In the genomic region with DNA sequence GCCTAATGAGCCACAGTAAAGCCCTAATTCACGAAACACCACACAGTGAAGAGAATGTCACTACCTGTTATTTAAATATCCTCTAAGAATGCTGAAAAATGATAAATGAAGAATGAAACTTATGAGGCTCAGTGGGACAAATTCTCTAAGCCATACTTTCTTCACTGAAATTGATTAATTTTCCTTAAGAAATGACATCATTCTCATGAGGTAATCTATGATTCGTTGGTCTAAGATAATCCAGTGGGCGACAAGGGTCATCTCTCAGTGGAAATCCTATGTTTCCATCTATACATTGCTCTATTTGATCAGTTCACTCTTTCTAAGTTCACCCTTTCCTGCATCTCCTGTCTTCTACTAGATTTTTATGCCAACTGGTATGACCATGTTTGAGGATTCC, we compare ENCODE assay signal across 29 cellular contexts.
"Had no signal": no experiment of that assay in that cellular context is flagged by ENCODE, and none has a peak within 500 bp of the region (broad histone marks: within the 10 kb centered on the region; RNA-seq: fewer than 3 reads in every experiment).

No MANE protein-coding gene starts in this region.

- H3K4me1 Mint-ChIP-seq: stimulated activated effector memory CD8-positive, alpha-beta T cell treated with anti-CD3 and anti-CD28 coated beads, Interleukin-12 subunit alpha, Interleukin-12 subunit beta, amount 100 ng/mL, for 72 hours; stimulated activated memory B cell treated with anti-CD40 and anti-IgM and Interleukin-4, amounts not matched to agents 10 μg/mL and 1 μg/mL and 100 μg/mL, for 72 hours; stimulated activated naive B cell treated with anti-CD40 and anti-IgM and Interleukin-4, amounts not matched to agents 10 μg/mL and 1 μg/mL and 100 μg/mL, for 72 hours; stimulated activated naive CD8-positive, alpha-beta T cell treated with anti-CD3 and anti-CD28 coated beads, Interleukin-15, amount 100 ng/mL, for 72 hours had no signal

- H3K9me3 ChIP-seq: stomach, suprapubic skin, testis, thoracic aorta, thyroid gland, tibial artery, tibial nerve, upper lobe of left lung, upper lobe of right lung, uterus, vagina had no signal

- H3K4me3 Mint-ChIP-seq: stimulated activated effector memory CD8-positive, alpha-beta T cell treated with anti-CD3 and anti-CD28 coated beads, Interleukin-12 subunit alpha, Interleukin-12 subunit beta, amount 100 ng/mL, for 72 hours; stimulated activated memory B cell treated with anti-CD40 and anti-IgM and Interleukin-4, amounts not matched to agents 10 μg/mL and 1 μg/mL and 100 μg/mL, for 72 hours; stimulated activated naive B cell treated with anti-CD40 and anti-IgM and Interleukin-4, amounts not matched to agents 10 μg/mL and 1 μg/mL and 100 μg/mL, for 72 hours; stimulated activated naive CD8-positive, alpha-beta T cell treated with anti-CD3 and anti-CD28 coated beads, Interleukin-15, amount 100 ng/mL, for 72 hours; stimulated activated naive CD8-positive, alpha-beta T cell treated with anti-CD3 and anti-CD28 coated beads, Interleukin-15, Interleukin-2, amounts not matched to agents 100 ng/mL and 50 ng/mL, for 24 hours; type B pancreatic cell had no signal

- H3K27ac Mint-ChIP-seq: stimulated activated effector memory CD8-positive, alpha-beta T cell treated with anti-CD3 and anti-CD28 coated beads, Interleukin-12 subunit alpha, Interleukin-12 subunit beta, amount 100 ng/mL, for 72 hours; stimulated activated memory B cell treated with anti-CD40 and anti-IgM and Interleukin-4, amounts not matched to agents 10 μg/mL and 1 μg/mL and 100 μg/mL, for 72 hours; stimulated activated naive B cell treated with anti-CD40 and anti-IgM and Interleukin-4, amounts not matched to agents 10 μg/mL and 1 μg/mL and 100 μg/mL, for 72 hours; stimulated activated naive CD8-positive, alpha-beta T cell treated with anti-CD3 and anti-CD28 coated beads, Interleukin-15, amount 100 ng/mL, for 72 hours; stimulated activated naive CD8-positive, alpha-beta T cell treated with anti-CD3 and anti-CD28 coated beads, Interleukin-15, Interleukin-2, amounts not matched to agents 100 ng/mL and 50 ng/mL, for 24 hours; type B pancreatic cell had no signal

- H3K36me3 ChIP-seq: stomach, suprapubic skin, thoracic aorta, thyroid gland, tibial artery, tibial nerve, transverse colon, upper lobe of left lung, upper lobe of right lung, uterus, vagina had no signal

- H3K27me3 Mint-ChIP-seq: stimulated activated memory B cell treated with anti-CD40 and anti-IgM and Interleukin-4, amounts not matched to agents 10 μg/mL and 1 μg/mL and 100 μg/mL, for 72 hours; stimulated activated naive CD8-positive, alpha-beta T cell treated with anti-CD3 and anti-CD28 coated beads, Interleukin-15, amount 100 ng/mL, for 72 hours; stimulated activated naive CD8-positive, alpha-beta T cell treated with anti-CD3 and anti-CD28 coated beads, Interleukin-15, Interleukin-2, amounts not matched to agents 100 ng/mL and 50 ng/mL, for 24 hours; type B pancreatic cell had no signal

- H3K4me1 ChIP-seq: stomach, suprapubic skin, testis, transverse colon, upper lobe of left lung, upper lobe of right lung, uterus, vagina had no signal

- FAIRE-seq: urothelium cell line had no signal

- H3K27ac ChIP-seq: stomach, suprapubic skin, testis, thoracic aorta, thyroid gland, tibial artery, tibial nerve, transverse colon, upper lobe of left lung, upper lobe of right lung, uterus, vagina had no signal

- H3K27me3 ChIP-seq: stomach, suprapubic skin, testis, thyroid gland, tibial artery, tibial nerve, transverse colon, upper lobe of left lung, upper lobe of right lung, uterus, vagina had no signal

- H3K36me3 Mint-ChIP-seq: stimulated activated effector memory CD8-positive, alpha-beta T cell treated with anti-CD3 and anti-CD28 coated beads, Interleukin-12 subunit alpha, Interleukin-12 subunit beta, amount 100 ng/mL, for 72 hours; stimulated activated memory B cell treated with anti-CD40 and anti-IgM and Interleukin-4, amounts not matched to agents 10 μg/mL and 1 μg/mL and 100 μg/mL, for 72 hours; stimulated activated naive B cell treated with anti-CD40 and anti-IgM and Interleukin-4, amounts not matched to agents 10 μg/mL and 1 μg/mL and 100 μg/mL, for 72 hours; type B pancreatic cell had no signal

- H3K4me3 ChIP-seq: stomach, suprapubic skin, testis, thoracic aorta, thyroid gland, tibial artery, tibial nerve, transverse colon, upper lobe of left lung, upper lobe of right lung, uterus, vagina had no signal

- DNase-seq: stimulated activated CD4-positive, alpha-beta T cell treated with anti-CD3 and anti-CD28 coated beads, Interleukin-2, amount 100 ng/mL, for 48 hours; stimulated activated CD4-positive, alpha-beta T cell treated with anti-CD3 and anti-CD28 coated beads, Interleukin-4, amount 100 ng/mL, for 1 hour; stimulated activated CD4-positive, alpha-beta T cell treated with anti-CD3 and anti-CD28 coated beads, Interleukin-4, amount 100 ng/mL, for 24 hours; stimulated activated CD4-positive, alpha-beta T cell treated with anti-CD3 and anti-CD28 coated beads, Interleukin-4, amount 100 ng/mL, for 4 hours; stimulated activated CD8-positive, alpha-beta memory T cell treated with anti-CD3 and anti-CD28 coated beads, Interleukin-4, amount 100 ng/mL, for 48 hours; stimulated activated naive B cell treated with anti-CD40 and anti-IgM and Interleukin-4, amounts not matched to agents 10 μg/mL and 1 μg/mL and 100 μg/mL, for 72 hours; stimulated activated naive CD4-positive, alpha-beta T cell; stimulated activated naive CD4-positive, alpha-beta T cell treated with Interleukin-2 at 50 U/mL for 16 hours; stimulated activated naive CD8-positive, alpha-beta T cell treated with anti-CD3 and anti-CD28 coated beads, Interleukin-15, amount 100 ng/mL, for 72 hours; stimulated activated naive CD8-positive, alpha-beta T cell treated with anti-CD3 and anti-CD28 coated beads, Interleukin-15, Interleukin-2, amounts not matched to agents 100 U/mL and 50 U/mL, for 24 hours; stomach; substantia nigra; testis; thyroid gland; tibial artery; transverse colon; trophoblast cell; upper lobe of left lung; upper lobe of right lung; uterus had no signal

- ATAC-seq: stimulated activated effector memory CD8-positive, alpha-beta T cell treated with anti-CD3 and anti-CD28 coated beads, Interleukin-12 subunit alpha, Interleukin-12 subunit beta, amount 100 ng/mL, for 72 hours; stimulated activated memory B cell treated with anti-CD40 and anti-IgM and Interleukin-4, amounts not matched to agents 10 μg/mL and 1 μg/mL and 100 μg/mL, for 72 hours; stimulated activated naive B cell treated with anti-CD40 and anti-IgM and Interleukin-4, amounts not matched to agents 10 μg/mL and 1 μg/mL and 100 μg/mL, for 72 hours; stimulated activated naive CD8-positive, alpha-beta T cell treated with anti-CD3 and anti-CD28 coated beads, Interleukin-15, amount 100 ng/mL, for 72 hours; stimulated activated naive CD8-positive, alpha-beta T cell treated with anti-CD3 and anti-CD28 coated beads, Interleukin-15, Interleukin-2, amounts not matched to agents 100 U/mL and 50 U/mL, for 24 hours; upper lobe of right lung had no signal
